In the genomic region with DNA sequence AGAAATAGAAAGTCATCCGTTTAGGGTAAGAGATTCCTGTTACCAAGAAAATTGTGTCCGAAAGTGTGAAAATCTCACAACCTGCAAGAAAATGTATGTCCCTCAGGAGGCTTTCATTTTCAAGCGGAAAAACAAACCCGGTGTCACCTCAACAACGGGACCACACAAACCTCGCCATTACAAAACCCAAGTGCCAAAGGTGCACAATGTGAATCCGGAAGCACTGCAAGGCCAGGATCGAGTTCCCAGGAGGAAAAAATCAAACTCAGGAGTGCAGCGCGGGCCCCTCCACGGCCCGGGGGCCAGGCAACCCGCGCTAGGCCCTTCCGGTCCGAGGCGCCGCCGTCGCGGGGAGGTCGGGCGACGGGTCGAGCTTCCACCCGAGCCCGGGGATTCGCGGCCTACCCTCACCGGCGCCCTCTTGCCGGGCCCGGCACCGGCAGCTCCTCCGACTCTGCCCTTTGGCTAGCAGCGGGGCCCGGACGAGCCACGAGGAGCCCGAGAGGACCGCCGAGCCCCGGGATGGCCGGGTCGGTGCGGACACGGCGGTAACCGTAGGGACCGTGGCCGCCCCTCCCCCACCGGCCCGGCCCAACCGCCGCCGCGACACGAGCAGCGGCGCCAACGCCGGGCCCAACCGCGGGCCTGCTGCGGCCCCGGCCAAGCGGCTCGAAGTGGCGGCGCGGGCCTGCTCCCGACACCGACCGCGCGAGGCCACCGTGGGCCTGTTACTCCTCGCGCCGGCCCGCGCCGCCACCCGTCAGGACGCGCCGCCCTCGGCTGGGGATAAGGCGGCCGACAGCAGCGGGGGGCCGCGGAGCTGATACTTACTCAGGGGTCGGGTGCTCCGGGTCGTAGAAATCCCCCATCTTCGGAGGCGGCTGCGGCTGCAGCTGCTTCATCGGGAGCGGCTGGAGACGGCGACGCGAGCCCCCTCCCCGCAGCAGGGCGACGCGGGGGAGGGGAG, we compare ENCODE assay signal across 8 cellular contexts. TPM values are rescaled to one million over a fixed set of nuclear protein-coding genes. Genes with fewer than 3 reads are reported as not detected.
DNase-seq lines count a peak whose midpoint lies in the region; ATAC-seq and TF ChIP-seq lines count a peak whose summit lies in the region.

No MANE protein-coding gene starts in this region.

- H2BK12ac ChIP-seq in trophoblast cell (ENCODE audit: low read length) = no peak overlapping the region

- H4K91ac ChIP-seq in trophoblast cell (ENCODE audit: low read depth, low read length) = peak overlapping the region; percentile 94

- H3K9me3 Mint-ChIP-seq in activated naive CD8-positive, alpha-beta T cell treated with anti-CD3 and anti-CD28 coated beads for 36 hours = peaks cover 1% of the 10 kb centered on the region

- H4K8ac ChIP-seq in trophoblast cell (ENCODE audit: low read depth, low read length) = peak overlapping the region; percentile 92

- TF ChIP-seq CTCF in AG10803 (conservative IDR thresholded peaks at IDR 0.05; ENCODE audit: low read length) (no peak), cardiac muscle cell (IDR thresholded peaks at IDR 0.05; ENCODE audit: low read depth, low read length) (no peak), tibial artery (IDR thresholded peaks at IDR 0.05) (no peak)

- H3K4me3 ChIP-seq in AG10803 (ENCODE audit: low read length) = peak overlapping the region; percentile 83
- H3K4me3 ChIP-seq in cardiac muscle cell = peak overlapping the region; percentile 98
- peak overlapping the region; percentile 91 for H3K4me3 ChIP-seq in trophoblast cell (ENCODE audit: low read depth, low read length)
- H3K4me3 ChIP-seq in tibial artery = peak overlapping the region; percentile 96 to 97

- H3K36me3 ChIP-seq in cardiac muscle cell = no peaks in the 10 kb centered on the region
- H3K36me3 ChIP-seq in trophoblast cell (ENCODE audit: control insufficient read depth in 1 of 2, insufficient read depth in 2 of 2, low read length in 2 of 2) = no peaks in the 10 kb centered on the region
- H3K36me3 ChIP-seq in tibial artery = no peaks in the 10 kb centered on the region

- H3K4ac ChIP-seq in trophoblast cell (ENCODE audit: low read depth, low read length) = peak overlapping the region; percentile 98

- ATAC-seq in GM19043 (IDR thresholded peaks at IDR 0.05; ENCODE audit: low read depth, unreplicated experiment) = peak; percentile 9
- peak; percentile 36 for ATAC-seq in HG03354 (IDR thresholded peaks at IDR 0.05; ENCODE audit: poor library complexity, severe bottlenecking, unreplicated experiment)

- H3K27ac Mint-ChIP-seq in activated naive CD8-positive, alpha-beta T cell treated with anti-CD3 and anti-CD28 coated beads for 36 hours = peak overlapping the region; percentile 99

- no peaks in the 10 kb centered on the region for H3K27me3 ChIP-seq in cardiac muscle cell
- H3K27me3 ChIP-seq in trophoblast cell (ENCODE audit: insufficient read depth, low read length) = no peaks in the 10 kb centered on the region
- no peaks in the 10 kb centered on the region for H3K27me3 ChIP-seq in tibial artery

- H4K12ac ChIP-seq in trophoblast cell (ENCODE audit: low read depth, low read length) = peak overlapping the region; percentile 71

- peak overlapping the region; percentile 96 for H2BK5ac ChIP-seq in trophoblast cell (ENCODE audit: low read depth, low read length, poor library complexity)

- no peak overlapping the region for H3K23ac ChIP-seq in trophoblast cell (ENCODE audit: low read length)

- H3K4me2 ChIP-seq in trophoblast cell (ENCODE audit: low read length) = peak overlapping the region; percentile 72

- H3K36me3 Mint-ChIP-seq in activated naive CD8-positive, alpha-beta T cell treated with anti-CD3 and anti-CD28 coated beads for 36 hours = peaks cover 31% of the 10 kb centered on the region

- intact Hi-C loops in tibial artery (cut with DNase I; ENCODE audit: low total_unique reads) = no loop called here

- H3K9me3 ChIP-seq in cardiac muscle cell (ENCODE audit: low read depth) (no peaks in the 10 kb centered on the region), trophoblast cell (ENCODE audit: insufficient read depth, low read depth, low read length) (no peaks in the 10 kb centered on the region), tibial artery (no peaks in the 10 kb centered on the region)

- peak overlapping the region; percentile 52 for H2AK5ac ChIP-seq in trophoblast cell (ENCODE audit: low read length)

- H2BK120ac ChIP-seq in trophoblast cell (ENCODE audit: insufficient read depth, low read length, poor library complexity) = peak overlapping the region; percentile 82

- no CpG with 5 or more reads among the region's 109 CpGs for WGBS in trophoblast cell (ENCODE audit: extremely low coverage, insufficient coverage, insufficient read length)

- H3K4me3 Mint-ChIP-seq in activated naive CD8-positive, alpha-beta T cell treated with anti-CD3 and anti-CD28 coated beads for 36 hours = peak overlapping the region; percentile 99

- peaks cover 51% of the 10 kb centered on the region for H3K4me1 Mint-ChIP-seq in activated naive CD8-positive, alpha-beta T cell treated with anti-CD3 and anti-CD28 coated beads for 36 hours

- peaks cover 13% of the 10 kb centered on the region for H3K4me1 ChIP-seq in cardiac muscle cell (ENCODE audit: low read depth)
- H3K4me1 ChIP-seq in trophoblast cell (ENCODE audit: control insufficient read depth in 1 of 2, insufficient read depth in 2 of 2, low read length in 2 of 2) = no peaks in the 10 kb centered on the region
- H3K4me1 ChIP-seq in tibial artery = peaks cover 0 to 60% (median 45%) of the 10 kb centered on the region in 4 donors

- no peaks in the 10 kb centered on the region for H3K27me3 Mint-ChIP-seq in activated naive CD8-positive, alpha-beta T cell treated with anti-CD3 and anti-CD28 coated beads for 36 hours

- peaks cover 15% of the 10 kb centered on the region for H3K79me1 ChIP-seq in trophoblast cell (ENCODE audit: low read length)

- DNase-seq in AG10803 (ENCODE audit: low read depth) (peak; percentile 31), SK-N-DZ (ENCODE audit: low spot score) (peak; percentile 10), cardiac muscle cell (ENCODE audit: low read depth in 1 of 2, low spot score in 1 of 2) (peak; percentile 42 to 61), trophoblast cell (peak; percentile 9 to 64), tibial artery (peak; percentile 22 to 70)
- DNase-seq in activated naive CD8-positive, alpha-beta T cell treated with anti-CD3 and anti-CD28 coated beads for 36 hours = peak; percentile 63

- H3K27ac ChIP-seq in cardiac muscle cell = peak overlapping the region; percentile 98
- H3K27ac ChIP-seq in trophoblast cell (ENCODE audit: low read depth, low read length) = peak overlapping the region; percentile 96
- H3K27ac ChIP-seq in tibial artery = peak overlapping the region; percentile 96 to 97

- H3K9ac ChIP-seq in trophoblast cell (ENCODE audit: low read length) = peak overlapping the region; percentile 88

- H3K18ac ChIP-seq in trophoblast cell (ENCODE audit: low read length) = peak overlapping the region; percentile 87

- H2AFZ ChIP-seq in trophoblast cell (ENCODE audit: insufficient read depth, low read length, poor library complexity) = peak overlapping the region; percentile 74

- peak overlapping the region; percentile 94 for H3K14ac ChIP-seq in trophoblast cell (ENCODE audit: low read length)

- H3K79me2 ChIP-seq in trophoblast cell (ENCODE audit: control insufficient read depth, insufficient read depth, low read length, poor library complexity) = peaks cover 23% of the 10 kb centered on the region

RNA-seq across cellular contexts. Expression of gene SETD2, which starts 0.6 kb away (rescaled TPM):
- 15.7 and 17.2 TPM in 2 replicates for polyA plus RNA-seq in SK-N-DZ (2014; cell fraction: cytosol; rRNA removed)
- 12.6 and 18.2 TPM in 2 replicates for polyA plus RNA-seq in SK-N-DZ (2014; cell fraction: nucleus; rRNA removed)
- total RNA-seq in activated naive CD8-positive, alpha-beta T cell treated with anti-CD3 and anti-CD28 coated beads for 36 hours = 10 to 100 TPM; 33.7 to 35.9 TPM
- 19.5 and 36.0 TPM in 2 replicates for total RNA-seq in cardiac muscle cell
- polyA plus RNA-seq in cardiac muscle cell = 14.2 and 22.3 TPM in 2 replicates
- 18.6 and 20.2 TPM in 2 replicates for polyA plus RNA-seq in trophoblast cell (2013)

Comparison
In these comparisons a context has a peak if more than half of its experiments do, and no peak if none do; other contexts are left out.
1. Peak in every context shown above with its lines: DNase-seq, ATAC-seq, H3K4me3 ChIP-seq and H3K27ac ChIP-seq.
2. DNase-seq: peak in every context shown above with its lines; median percentile 63 in activated naive CD8-positive, alpha-beta T cell treated with anti-CD3 and anti-CD28 coated beads for 36 hours; 52 in cardiac muscle cell; 46 in tibial artery; 36 in trophoblast cell; 31 in AG10803; 10 in SK-N-DZ.